12 cellular contexts compared by ENCODE assay signal in genomic region chr3:165195226-165195625, GRCh38. TPM values are rescaled to one million over a fixed set of nuclear protein-coding genes. Genes with fewer than 3 reads are reported as not detected.
A peak's percentile ranks its signal among the peaks of the same experiment; 100 is the strongest.
DNase-seq lines count a peak whose midpoint lies in the region; ATAC-seq, FAIRE-seq and TF ChIP-seq lines count a peak whose summit lies in the region.
"Had no signal": no experiment of that assay in that cellular context is flagged by ENCODE, and none has a peak within 500 bp of the region (broad histone marks: within the 10 kb centered on the region; RNA-seq: fewer than 3 reads in every experiment).

No MANE protein-coding gene starts in this region.

- no peak overlapping the region for H3K27ac Mint-ChIP-seq in activated T-cell treated with anti-CD3 and anti-CD28 coated beads, Interleukin-2, amount 50 U/mL, for 72 hours
- no peak overlapping the region for H3K27ac Mint-ChIP-seq in astrocyte (ENCODE audit: unreplicated experiment)

- H3K36me3 ChIP-seq in astrocyte (ENCODE audit: insufficient read depth, low read length): no peaks in the 10 kb centered on the region
- no peaks in the 10 kb centered on the region for H3K36me3 ChIP-seq in left lung
- H3K36me3 ChIP-seq in subcutaneous abdominal adipose tissue (ENCODE audit: control insufficient read depth in 5 of 5, insufficient read depth in 5 of 5, low read length in 5 of 5): no peaks in the 10 kb centered on the region

- intact Hi-C loops in left lung (cut with DNase I): no loop called here

- peak overlapping the region; percentile 98 for H3K4me2 ChIP-seq in astrocyte (ENCODE audit: low read length)

- H3K27me3 Mint-ChIP-seq in activated T-cell treated with anti-CD3 and anti-CD28 coated beads, Interleukin-2, amount 50 U/mL, for 72 hours (ENCODE audit: low read depth): peaks cover 64% of the 10 kb centered on the region
- H3K27me3 Mint-ChIP-seq in activated T-cell treated with anti-CD3 and anti-CD28 coated beads, Interleukin-2, amount 50 U/mL, for 4 hours (ENCODE audit: low read depth): peaks cover 55% of the 10 kb centered on the region
- peaks cover 58% of the 10 kb centered on the region for H3K27me3 Mint-ChIP-seq in astrocyte (ENCODE audit: low read depth, unreplicated experiment)

- peaks cover 0 to 2% of the 10 kb centered on the region in 2 donors for H3K9me3 Mint-ChIP-seq in activated T-cell treated with anti-CD3 and anti-CD28 coated beads, Interleukin-2, amount 50 U/mL, for 72 hours
- no peaks in the 10 kb centered on the region for H3K9me3 Mint-ChIP-seq in activated T-cell treated with anti-CD3 and anti-CD28 coated beads, Interleukin-2, amount 50 U/mL, for 4 hours
- H3K9me3 Mint-ChIP-seq in astrocyte (ENCODE audit: unreplicated experiment): no peaks in the 10 kb centered on the region

- H3K36me3 Mint-ChIP-seq in activated T-cell treated with anti-CD3 and anti-CD28 coated beads, Interleukin-2, amount 50 U/mL, for 72 hours (ENCODE audit: insufficient read depth in 2 of 2): peaks cover 3 to 4% of the 10 kb centered on the region in 2 donors
- no peaks in the 10 kb centered on the region for H3K36me3 Mint-ChIP-seq in activated T-cell treated with anti-CD3 and anti-CD28 coated beads, Interleukin-2, amount 50 U/mL, for 4 hours (ENCODE audit: insufficient read depth)
- no peaks in the 10 kb centered on the region for H3K36me3 Mint-ChIP-seq in astrocyte (ENCODE audit: low read depth, unreplicated experiment)

- H3K9ac ChIP-seq in astrocyte (ENCODE audit: low read length) (no peak overlapping the region), subcutaneous abdominal adipose tissue (ENCODE audit: low read length in 5 of 5) (no peak overlapping the region)

- H2AFZ ChIP-seq in astrocyte (ENCODE audit: low read depth, low read length): peak overlapping the region; percentile 90

- peak overlapping the region; percentile 30 for H3K4me3 ChIP-seq in astrocyte (ENCODE audit: insufficient read depth, low read depth, low read length)
- H3K4me3 ChIP-seq in left lung: no peak overlapping the region
- peak overlapping the region in 4 of 5 donors; percentile 4 to 47 (median 10) for H3K4me3 ChIP-seq in subcutaneous abdominal adipose tissue (ENCODE audit: low read depth in 1 of 5, low read length in 5 of 5)

- DNase-seq in activated T-cell treated with anti-CD3 and anti-CD28 coated beads, Interleukin-2, amount 50 U/mL, for 72 hours: no peak
- DNase-seq in activated T-cell treated with anti-CD3 and anti-CD28 coated beads, Interleukin-2, amount 50 U/mL, for 4 hours: no peak
- DNase-seq in astrocyte (ENCODE audit: low read depth): no peak
- no peak for DNase-seq in left lung
- no peak for DNase-seq in KG1 (lab: John Stamatoyannopoulos, UW)
- DNase-seq in effector CD8-positive, alpha-beta T cell (lab: John Stamatoyannopoulos, UW): no peak
- DNase-seq: NCI-H446; stimulated activated CD8-positive, alpha-beta memory T cell treated with anti-CD3 and anti-CD28 coated beads, Interleukin-4, amount 100 ng/mL, for 48 hours; T-helper 9 cell had no signal

- peaks cover 17% of the 10 kb centered on the region for H3K4me1 Mint-ChIP-seq in activated T-cell treated with anti-CD3 and anti-CD28 coated beads, Interleukin-2, amount 50 U/mL, for 72 hours (ENCODE audit: low read depth)
- peaks cover 18% of the 10 kb centered on the region for H3K4me1 Mint-ChIP-seq in activated T-cell treated with anti-CD3 and anti-CD28 coated beads, Interleukin-2, amount 50 U/mL, for 4 hours (ENCODE audit: low read depth)
- H3K4me1 Mint-ChIP-seq in astrocyte (ENCODE audit: low read depth, unreplicated experiment): peaks cover 24% of the 10 kb centered on the region

- H3K4me1 ChIP-seq in astrocyte (ENCODE audit: insufficient read depth, low read length): peaks cover 20% of the 10 kb centered on the region
- H3K4me1 ChIP-seq in left lung: peaks cover 7 to 11% of the 10 kb centered on the region in 2 donors
- H3K4me1 ChIP-seq in subcutaneous abdominal adipose tissue (ENCODE audit: control insufficient read depth in 5 of 5, insufficient read depth in 5 of 5, low read length in 5 of 5): peaks cover 0 to 36% (median 31%) of the 10 kb centered on the region in 5 donors

- H3K27ac ChIP-seq in astrocyte (ENCODE audit: low read depth, low read length) (no peak overlapping the region), left lung (no peak overlapping the region), subcutaneous abdominal adipose tissue (ENCODE audit: low read depth, low read length) (no peak overlapping the region)
- H3K27ac ChIP-seq: HL-60 had no signal

- no peak for ATAC-seq in activated T-cell treated with anti-CD3 and anti-CD28 coated beads, Interleukin-2, amount 50 U/mL, for 72 hours (replicated peaks in 1 of 2)
- ATAC-seq in activated T-cell treated with anti-CD3 and anti-CD28 coated beads, Interleukin-2, amount 50 U/mL, for 4 hours: no peak
- ATAC-seq in left lung (peak; percentile 32), GM18511 (IDR thresholded peaks at IDR 0.05; ENCODE audit: unreplicated experiment) (no peak)

- H3K79me2 ChIP-seq in astrocyte (ENCODE audit: insufficient read depth, low read length): no peaks in the 10 kb centered on the region

- H3K4me3 Mint-ChIP-seq in activated T-cell treated with anti-CD3 and anti-CD28 coated beads, Interleukin-2, amount 50 U/mL, for 72 hours: peak overlapping the region; percentile 6 to 42
- no peak overlapping the region for H3K4me3 Mint-ChIP-seq in activated T-cell treated with anti-CD3 and anti-CD28 coated beads, Interleukin-2, amount 50 U/mL, for 4 hours
- peak overlapping the region; percentile 84 for H3K4me3 Mint-ChIP-seq in astrocyte (ENCODE audit: unreplicated experiment)

- H4K20me1 ChIP-seq in astrocyte (ENCODE audit: insufficient read depth, low read length): no peaks in the 10 kb centered on the region

- H3K9me3 ChIP-seq in astrocyte (ENCODE audit: insufficient read depth, low read depth, low read length): no peaks in the 10 kb centered on the region
- H3K9me3 ChIP-seq in left lung: no peaks in the 10 kb centered on the region
- peaks cover 0 to 3% (median 0%) of the 10 kb centered on the region in 5 donors for H3K9me3 ChIP-seq in subcutaneous abdominal adipose tissue (ENCODE audit: control insufficient read depth in 5 of 5, low read length in 5 of 5)

- H3K27me3 ChIP-seq in astrocyte (ENCODE audit: insufficient read depth, low read length) (peaks cover 61% of the 10 kb centered on the region), left lung (peaks cover 59 to 86% of the 10 kb centered on the region in 2 donors), subcutaneous abdominal adipose tissue (ENCODE audit: control insufficient read depth in 5 of 5, insufficient read depth in 4 of 5, low read length in 5 of 5) (peaks cover 26 to 61% (median 42%) of the 10 kb centered on the region in 5 donors)

- TF ChIP-seq CTCF in astrocyte (IDR thresholded peaks at IDR 0.05; ENCODE audit: insufficient read depth, low read depth, low read length) (no peak), left lung (IDR thresholded peaks at IDR 0.05) (no peak)

- FAIRE-seq in astrocyte (lab: Jason Lieb, UNC): no peak

RNA-seq across cellular contexts. Expression of gene SLITRK3, which starts 1.0 kb away (rescaled TPM):
- not detected for total RNA-seq in activated T-cell treated with anti-CD3 and anti-CD28 coated beads, Interleukin-2, amount 50 U/mL, for 72 hours
- total RNA-seq in activated T-cell treated with anti-CD3 and anti-CD28 coated beads, Interleukin-2, amount 50 U/mL, for 4 hours: not detected
- total RNA-seq in astrocyte (0.07 TPM in 1 of 2 replicates, not detected in the other), left lung (under 1 TPM; 0.06 to 0.37 TPM)

Comparison
In these comparisons a context has a peak if more than half of its experiments do, and no peak if none do; other contexts are left out.
1. H3K4me3 ChIP-seq: peak in astrocyte (single experiment) and subcutaneous abdominal adipose tissue (4 of 5); none in left lung (0 of 2).